14 cellular contexts compared by ENCODE assay signal in genomic region chr10:116692225-116692624, GRCh38. TPM values are rescaled to one million over a fixed set of nuclear protein-coding genes. Genes with fewer than 3 reads are reported as not detected.
"Had no signal": no experiment of that assay in that cellular context is flagged by ENCODE, and none has a peak within 500 bp of the region (broad histone marks: within the 10 kb centered on the region; RNA-seq: fewer than 3 reads in every experiment).

No MANE protein-coding gene starts in this region.

- H3K4me3 ChIP-seq: colonic mucosa, lung, neural progenitor cell, prostate gland had no signal

- H3K27me3 ChIP-seq: colonic mucosa had no signal

- ATAC-seq: activated CD8-positive, alpha-beta T cell treated with anti-CD3 and anti-CD28 coated beads, Interleukin-2, amount 10 ng/mL, durations not matched to agents 7 days and 5 days; naive thymus-derived CD4-positive, alpha-beta T cell; stimulated activated memory B cell treated with anti-CD40 and anti-IgM and Interleukin-4, amounts not matched to agents 10 μg/mL and 1 μg/mL and 100 μg/mL, for 72 hours had no signal

- H3K27ac ChIP-seq: colonic mucosa, neural progenitor cell, prostate gland had no signal

- H3K9me3 ChIP-seq: colonic mucosa, prostate gland had no signal

- DNase-seq: activated CD4-positive, alpha-beta T cell treated with anti-CD3 and anti-CD28 coated beads for 1 hour; activated CD4-positive, alpha-beta T cell treated with anti-CD3 and anti-CD28 coated beads, Interleukin-2, amount 50 U/mL, for 1 hour; activated CD8-positive, alpha-beta T cell treated with anti-CD3 and anti-CD28 coated beads, Interleukin-2, amount 10 ng/mL, durations not matched to agents 7 days and 5 days; activated gamma-delta T cell treated with Interleukin-2 at 50 U/mL for 16 hours; activated T-cell treated with anti-CD3 and anti-CD28 coated beads, Interleukin-2, amount 50 U/mL, for 1 hour; aorta; colonic mucosa; naive thymus-derived CD4-positive, alpha-beta T cell; stimulated activated CD4-positive, alpha-beta T cell treated with anti-CD3 and anti-CD28 coated beads, Interleukin-2, amount 100 ng/mL, for 24 hours; T-helper 9 cell had no signal

- H3K4me1 ChIP-seq: colonic mucosa, prostate gland had no signal

- H3K36me3 ChIP-seq: colonic mucosa, neural progenitor cell, prostate gland had no signal

RNA-seq across cellular contexts. Expression of gene HSPA12A, which starts 50.1 kb away (rescaled TPM):
- total RNA-seq: activated CD8-positive, alpha-beta T cell treated with anti-CD3 and anti-CD28 coated beads, Interleukin-2, amount 10 ng/mL, durations not matched to agents 7 days and 5 days had no signal
